11 cellular contexts compared by ENCODE assay signal in genomic region chr15:30922469-30923311, GRCh38. TPM values are rescaled to one million over a fixed set of nuclear protein-coding genes. Genes with fewer than 3 reads are reported as not detected.
A peak's percentile ranks its signal among the peaks of the same experiment; 100 is the strongest.
DNase-seq lines count a peak whose midpoint lies in the region; FAIRE-seq and TF ChIP-seq lines count a peak whose summit lies in the region.
"Had no signal": no experiment of that assay in that cellular context is flagged by ENCODE, and none has a peak within 500 bp of the region (broad histone marks: within the 10 kb centered on the region; RNA-seq: fewer than 3 reads in every experiment).

No MANE protein-coding gene starts in this region.

- H3K4me3 ChIP-seq in HUES64 (ENCODE audit: low read length) (peak overlapping the region; percentile 3; the same call in 1 of the 2 replicates), dorsolateral prefrontal cortex (peak overlapping the region in 37 of 59 donors; percentile 1 to 49 (median 22)), kidney (ENCODE audit: low read length in 2 of 2) (no peak overlapping the region)
- H3K4me3 ChIP-seq: PC-9 had no signal

- CTCF ChIA-PET in activated CD4-positive, alpha-beta memory T cell treated with anti-CD3 and anti-CD28 coated beads, Interleukin-2, amount 10 ng/mL, durations not matched to agents 7 days and 5 days (lab: Charles Lee), result no interaction called here

- H3K27ac ChIP-seq in HUES64 (ENCODE audit: low read depth, low read length), result peak overlapping the region; percentile 99
- H3K27ac ChIP-seq in dorsolateral prefrontal cortex, result peak overlapping the region; percentile 81 to 100 (median 97)
- H3K27ac ChIP-seq in kidney (ENCODE audit: low read depth in 2 of 2, low read length in 2 of 2), result peak overlapping the region; percentile 82 to 86
- H3K27ac ChIP-seq: neutrophil, PC-9 had no signal

- 41% methylated on average over 14 of the region's 14 CpGs for WGBS in HUES64

- intact Hi-C loops in dorsolateral prefrontal cortex (cut with DNase I) (loop anchor here (1.0 to 10.0 kb wide), 6 partner anchors 60 to 562 kb away; partner anchors contain the start of gene TRPM1 (in 1 of the 2)), kidney (cut with DNase I) (no loop called here)

- TF ChIP-seq CTCF in dorsolateral prefrontal cortex (IDR thresholded peaks at IDR 0.05 in 54 of 56, conservative IDR thresholded peaks at IDR 0.05 in 2 of 56; ENCODE audit: low read depth in 1 of 56, partially characterized antibody in 56 of 56) (peak in 18 of 56 donors; percentile 5 to 38 (median 18)), kidney (IDR thresholded peaks at IDR 0.05; ENCODE audit: borderline replicate concordance, extremely low read depth, insufficient read depth) (no peak)

- H3K4me1 Mint-ChIP-seq in activated CD4-positive, alpha-beta memory T cell treated with anti-CD3 and anti-CD28 coated beads, Interleukin-2, amount 10 ng/mL, durations not matched to agents 7 days and 5 days, result no peaks in the 10 kb centered on the region

- no peaks in the 10 kb centered on the region for H3K27me3 ChIP-seq in HUES64 (ENCODE audit: insufficient read depth, low read length)
- H3K27me3 ChIP-seq in dorsolateral prefrontal cortex, result no peaks in the 10 kb centered on the region
- H3K27me3 ChIP-seq: neutrophil had no signal

- POLR2A ChIA-PET in activated CD4-positive, alpha-beta memory T cell treated with anti-CD3 and anti-CD28 coated beads, Interleukin-2, amount 10 ng/mL, durations not matched to agents 7 days and 5 days (lab: Charles Lee), result no interaction called here

- no peak overlapping the region for H3K27ac Mint-ChIP-seq in activated CD4-positive, alpha-beta memory T cell treated with anti-CD3 and anti-CD28 coated beads, Interleukin-2, amount 10 ng/mL, durations not matched to agents 7 days and 5 days

- H3K4me1 ChIP-seq in HUES64 (ENCODE audit: insufficient read depth, low read length), result peaks cover 33% of the 10 kb centered on the region
- peaks cover 25 to 28% of the 10 kb centered on the region in 2 donors for H3K4me1 ChIP-seq in kidney (ENCODE audit: control insufficient read depth in 1 of 2, insufficient read depth in 1 of 2, low read depth in 1 of 2, low read length in 2 of 2)

- no peak overlapping the region for H3K4me3 Mint-ChIP-seq in activated CD4-positive, alpha-beta memory T cell treated with anti-CD3 and anti-CD28 coated beads, Interleukin-2, amount 10 ng/mL, durations not matched to agents 7 days and 5 days

- H3K9me3 Mint-ChIP-seq in activated CD4-positive, alpha-beta memory T cell treated with anti-CD3 and anti-CD28 coated beads, Interleukin-2, amount 10 ng/mL, durations not matched to agents 7 days and 5 days, result no peaks in the 10 kb centered on the region

- H3K36me3 Mint-ChIP-seq in activated CD4-positive, alpha-beta memory T cell treated with anti-CD3 and anti-CD28 coated beads, Interleukin-2, amount 10 ng/mL, durations not matched to agents 7 days and 5 days (ENCODE audit: low read depth), result peaks cover 19% of the 10 kb centered on the region

- no peak for FAIRE-seq in kidney (lab: Jason Lieb, UNC)

- no peaks in the 10 kb centered on the region for H3K9me3 ChIP-seq in HUES64 (ENCODE audit: insufficient read depth, low read depth, low read length)
- H3K9me3 ChIP-seq in kidney (ENCODE audit: control insufficient read depth in 1 of 2, low read length in 2 of 2), result no peaks in the 10 kb centered on the region
- H3K9me3 ChIP-seq: neutrophil had no signal

- H3K9ac ChIP-seq in HUES64 (ENCODE audit: low read depth, low read length) (peak overlapping the region; percentile 70), kidney (ENCODE audit: low read length in 2 of 2) (peak overlapping the region in 1 of 2 donors; percentile 46)

- H3K36me3 ChIP-seq in HUES64 (ENCODE audit: insufficient read depth, low read length) (peaks cover 77% of the 10 kb centered on the region), kidney (ENCODE audit: control insufficient read depth in 1 of 2, insufficient read depth in 2 of 2, low read length in 2 of 2) (peaks cover 19 to 62% of the 10 kb centered on the region in 2 donors)

- no peaks in the 10 kb centered on the region for H3K27me3 Mint-ChIP-seq in activated CD4-positive, alpha-beta memory T cell treated with anti-CD3 and anti-CD28 coated beads, Interleukin-2, amount 10 ng/mL, durations not matched to agents 7 days and 5 days

- DNase-seq in dorsolateral prefrontal cortex (peak; percentile 26 to 95 (median 88)), kidney (peak; percentile 78), stromal cell of bone marrow (ENCODE audit: low read depth) (peak; percentile 4), NCI-H2196 treated with DMSO at 0.1 percent for 48 hours (lab: John Stamatoyannopoulos, UW; ENCODE audit: unreplicated experiment) (no peak), NCI-H1417 (lab: John Stamatoyannopoulos, UW) (no peak), NCI-H2029 (lab: John Stamatoyannopoulos, UW) (no peak)
- DNase-seq in activated CD4-positive, alpha-beta memory T cell treated with anti-CD3 and anti-CD28 coated beads, Interleukin-2, amount 10 ng/mL, durations not matched to agents 7 days and 5 days, result no peak
- DNase-seq: activated effector memory CD4-positive, alpha-beta T cell treated with anti-CD3 and anti-CD28 coated beads, Interleukin-2, amount 50 U/mL, for 16 hours; PC-9 had no signal

RNA-seq across cellular contexts. Expression of gene FAN1, which starts 19.0 kb away (rescaled TPM):
- 15.8 TPM for polyA plus RNA-seq in HUES64 (2013, experiment 1 of 2)
- polyA plus RNA-seq in HUES64 (2013, experiment 2 of 2), result 15.6 TPM
- total RNA-seq in dorsolateral prefrontal cortex, result 10 to 100 TPM; 30.1 to 55.7 (median 39.8) TPM
- total RNA-seq in kidney, result 23.7 TPM
- polyA plus RNA-seq in kidney (ENCODE audit: insufficient read depth, low read depth, low replicate concordance), result 11.4 TPM
- 10 to 100 TPM; 10.1 to 10.4 TPM for total RNA-seq in activated CD4-positive, alpha-beta memory T cell treated with anti-CD3 and anti-CD28 coated beads, Interleukin-2, amount 10 ng/mL, durations not matched to agents 7 days and 5 days

Comparison
In these comparisons a context has a peak if more than half of its experiments do, and no peak if none do; other contexts are left out.
1. H3K4me3 ChIP-seq: peak in HUES64 (single experiment) and dorsolateral prefrontal cortex (37 of 59); none in kidney (0 of 2).
2. DNase-seq: peak in dorsolateral prefrontal cortex (10 of 10), kidney (single experiment) and stromal cell of bone marrow (single experiment); none in NCI-H2196 treated with DMSO at 0.1 percent for 48 hours (single experiment), NCI-H1417 (0 of 3), NCI-H2029 (single experiment) and activated CD4-positive, alpha-beta memory T cell treated with anti-CD3 and anti-CD28 coated beads, Interleukin-2, amount 10 ng/mL, durations not matched to agents 7 days and 5 days (single experiment).
3. Peak in every context shown above with its lines, with median percentiles within 50 percentile points of each other: H3K27ac ChIP-seq.